ENCODE assay signal across 9 cellular contexts in the genomic region with DNA sequence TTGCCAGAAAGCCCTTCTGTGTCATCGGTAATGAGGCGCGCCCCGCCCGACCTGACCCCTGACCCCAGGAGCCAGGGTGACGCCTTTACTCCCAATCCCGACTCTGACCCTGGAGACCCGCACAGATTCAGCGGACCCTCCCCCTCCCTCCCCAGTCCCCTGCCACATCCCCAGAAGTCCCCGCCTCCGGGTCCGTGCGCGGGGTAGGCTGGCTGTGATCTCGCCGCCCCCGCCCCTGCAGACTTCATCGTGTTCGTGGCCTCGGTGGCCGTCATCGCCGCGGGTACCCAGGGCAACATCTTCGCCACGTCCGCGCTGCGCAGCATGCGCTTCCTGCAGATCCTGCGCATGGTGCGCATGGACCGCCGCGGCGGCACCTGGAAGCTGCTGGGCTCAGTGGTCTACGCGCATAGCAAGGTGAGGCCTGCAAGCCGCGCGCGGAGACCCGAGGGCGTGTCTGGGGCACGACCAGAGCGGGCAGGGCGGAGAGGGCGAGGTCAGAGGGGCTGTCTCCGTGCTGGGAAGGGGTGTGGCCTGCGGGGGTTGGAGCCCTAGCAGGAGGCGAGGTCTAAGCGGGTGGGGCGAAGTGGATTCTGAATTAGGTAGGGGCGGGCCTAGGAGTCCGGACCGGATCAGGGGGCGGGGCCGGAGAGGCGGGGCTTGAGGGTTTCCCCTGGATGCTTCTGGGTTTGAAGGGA. TPM values are rescaled to one million over a fixed set of nuclear protein-coding genes. Genes with fewer than 3 reads are reported as not detected.
DNase-seq lines count a peak whose midpoint lies in the region; ATAC-seq, FAIRE-seq and TF ChIP-seq lines count a peak whose summit lies in the region.
"Had no signal": no experiment of that assay in that cellular context is flagged by ENCODE, and none has a peak within 500 bp of the region (broad histone marks: within the 10 kb centered on the region; RNA-seq: fewer than 3 reads in every experiment).

No MANE protein-coding gene starts in this region.

- H3K4me1 ChIP-seq in lower lobe of right lung = peaks cover 9% of the 10 kb centered on the region

- H3K4me3 ChIP-seq in WI38 (ENCODE audit: low read depth, low read length) (peak overlapping the region; percentile 18; the same call in 1 of the 2 replicates), bronchial epithelial cell (ENCODE audit: low read depth, low read length) (peak overlapping the region; percentile 39), lower lobe of right lung (peak overlapping the region; percentile 56)

- H3K9me3 ChIP-seq in lower lobe of right lung = no peaks in the 10 kb centered on the region

- peaks cover 9% of the 10 kb centered on the region for H3K27me3 ChIP-seq in bronchial epithelial cell (ENCODE audit: control insufficient read depth, insufficient read depth, low read length)
- no peaks in the 10 kb centered on the region for H3K27me3 ChIP-seq in lower lobe of right lung (ENCODE audit: low read depth)

- intact Hi-C loops in lower lobe of right lung (cut with DNase I) = no loop called here

- TF ChIP-seq CTCF in WI38 (IDR thresholded peaks at IDR 0.05; ENCODE audit: low read depth, low read length) (no peak), bronchial epithelial cell (IDR thresholded peaks at IDR 0.05; ENCODE audit: insufficient read depth, low read length, severe bottlenecking) (no peak), lower lobe of right lung (IDR thresholded peaks at IDR 0.05) (no peak)

- H3K36me3 ChIP-seq in bronchial epithelial cell (ENCODE audit: control insufficient read depth, insufficient read depth, low read length) (no peaks in the 10 kb centered on the region), lower lobe of right lung (no peaks in the 10 kb centered on the region)

- H3K27ac ChIP-seq in lower lobe of right lung = no peak overlapping the region

- FAIRE-seq in bronchial epithelial cell (lab: Jason Lieb, UNC) = no peak

- ATAC-seq in GM18498 (IDR thresholded peaks at IDR 0.05; ENCODE audit: unreplicated experiment) (peak; percentile 89), HG02973 (IDR thresholded peaks at IDR 0.05; ENCODE audit: unreplicated experiment) (peak; percentile 62), lower lobe of right lung (peak; percentile 87 to 93), GM18858 (IDR thresholded peaks at IDR 0.05; ENCODE audit: unreplicated experiment) (no peak)

- DNase-seq in bronchial epithelial cell (ENCODE audit: low read depth) (peak; percentile 58), lower lobe of right lung (peak; percentile 82), NCI-H2227 (lab: John Stamatoyannopoulos, UW; ENCODE audit: unreplicated experiment) (no peak)
- DNase-seq in stimulated activated CD8-positive, alpha-beta memory T cell treated with anti-CD3 and anti-CD28 coated beads, Interleukin-2, amount 100 ng/mL, for 1 hour (ENCODE audit: low read depth in 2 of 2) = peak; percentile 63 to 73

RNA-seq across cellular contexts. Expression of gene KCNQ4, which starts 34.8 kb away (rescaled TPM):
- total RNA-seq in bronchial epithelial cell (under 0.01 TPM in 2 replicates), lower lobe of right lung (0.89 TPM)
- total RNA-seq: RPMI7951 had no signal

RNA-seq across cellular contexts. Expression of gene CITED4, which starts 43.8 kb away (rescaled TPM):
- 4.7 and 5.0 TPM in 2 replicates for total RNA-seq in bronchial epithelial cell
- total RNA-seq in lower lobe of right lung = 13.9 TPM
